In genomic region chr4:151324449-151325319, GRCh38 we compare ENCODE assay signal across 8 cellular contexts. TPM values are rescaled to one million over a fixed set of nuclear protein-coding genes. Genes with fewer than 3 reads are reported as not detected.
A peak's percentile ranks its signal among the peaks of the same experiment; 100 is the strongest.
DNase-seq lines count a peak whose midpoint lies in the region; TF ChIP-seq lines count a peak whose summit lies in the region.

No MANE protein-coding gene starts in this region.

- no peaks in the 10 kb centered on the region for H3K27me3 ChIP-seq in esophagus (ENCODE audit: control insufficient read depth in 1 of 2, insufficient read depth in 2 of 2, low read length in 2 of 2)
- H3K27me3 ChIP-seq in thymus (ENCODE audit: control insufficient read depth, insufficient read depth), result peaks cover 39% of the 10 kb centered on the region

- no peaks in the 10 kb centered on the region for H3K36me3 Mint-ChIP-seq in activated naive CD4-positive, alpha-beta T cell treated with anti-CD3 and anti-CD28 coated beads for 36 hours (ENCODE audit: low read depth)
- H3K36me3 Mint-ChIP-seq in mesothelial cell of epicardium, result peaks cover under 1% of the 10 kb centered on the region

- peaks cover 0 to 4% of the 10 kb centered on the region in 2 donors for H3K4me1 ChIP-seq in esophagus (ENCODE audit: control insufficient read depth in 2 of 2, insufficient read depth in 2 of 2, low read length in 1 of 2)
- no peaks in the 10 kb centered on the region for H3K4me1 ChIP-seq in thymus (ENCODE audit: control insufficient read depth, insufficient read depth, low read length)

- H3K4me1 Mint-ChIP-seq in activated naive CD4-positive, alpha-beta T cell treated with anti-CD3 and anti-CD28 coated beads for 36 hours (ENCODE audit: low read depth), result peaks cover 8% of the 10 kb centered on the region
- H3K4me1 Mint-ChIP-seq in mesothelial cell of epicardium, result peaks cover 37% of the 10 kb centered on the region

- no peaks in the 10 kb centered on the region for H3K9me3 Mint-ChIP-seq in activated naive CD4-positive, alpha-beta T cell treated with anti-CD3 and anti-CD28 coated beads for 36 hours
- H3K9me3 Mint-ChIP-seq in mesothelial cell of epicardium, result no peaks in the 10 kb centered on the region

- peak overlapping the region; percentile 52 for H3K4me3 Mint-ChIP-seq in activated naive CD4-positive, alpha-beta T cell treated with anti-CD3 and anti-CD28 coated beads for 36 hours
- H3K4me3 Mint-ChIP-seq in mesothelial cell of epicardium, result peak overlapping the region; percentile 66

- DNase-seq in activated naive CD4-positive, alpha-beta T cell treated with anti-CD3 and anti-CD28 coated beads for 36 hours, result peak; percentile 8
- DNase-seq in activated naive CD4-positive, alpha-beta T cell treated with anti-CD3 and anti-CD28 coated beads, Interleukin-2, amount 50 U/mL, for 16 hours, result no peak
- peak; percentile 26 to 35 for DNase-seq in SW 1271 (lab: John Stamatoyannopoulos, UW)
- DNase-seq in mesothelial cell of epicardium (ENCODE audit: low spot score in 2 of 2, unreplicated experiment in 2 of 2), result peak in 1 of 2 experiments; percentile 53
- no peak for DNase-seq in NCI-H187 treated with DMSO at 0.1 percent for 48 hours (lab: John Stamatoyannopoulos, UW)
- no peak for DNase-seq in NCI-H1105 (lab: John Stamatoyannopoulos, UW)

- TF ChIP-seq CTCF in mesothelial cell of epicardium (IDR thresholded peaks at IDR 0.05; ENCODE audit: unreplicated experiment), result no peak

- 4 to 7% methylated on average over 42 to 57 of the region's 57 CpGs for WGBS in esophagus, 2 donors
- WGBS in thymus, result 10% methylated on average over 57 of the region's 57 CpGs

- H3K4me3 ChIP-seq in esophagus (ENCODE audit: low read depth in 1 of 2, low read length in 2 of 2) (peak overlapping the region; percentile 62 to 85), thymus (ENCODE audit: low read length) (peak overlapping the region; percentile 42)

- CTCF ChIA-PET in activated naive CD4-positive, alpha-beta T cell treated with anti-CD3 and anti-CD28 coated beads for 36 hours (lab: Charles Lee), result no interaction called here

- H3K27me3 Mint-ChIP-seq in activated naive CD4-positive, alpha-beta T cell treated with anti-CD3 and anti-CD28 coated beads for 36 hours (ENCODE audit: low read depth), result peaks cover 49% of the 10 kb centered on the region
- H3K27me3 Mint-ChIP-seq in mesothelial cell of epicardium (ENCODE audit: low read depth), result no peaks in the 10 kb centered on the region

- H3K9me3 ChIP-seq in esophagus (ENCODE audit: control insufficient read depth in 2 of 2, insufficient read depth in 1 of 2, low read depth in 1 of 2, low read length in 1 of 2) (no peaks in the 10 kb centered on the region), thymus (ENCODE audit: control insufficient read depth) (no peaks in the 10 kb centered on the region)

- intact Hi-C loops in activated naive CD4-positive, alpha-beta T cell treated with anti-CD3 and anti-CD28 coated beads for 36 hours (cut with micrococcal nuclease), result no loop called here

- no peaks in the 10 kb centered on the region for H3K36me3 ChIP-seq in esophagus (ENCODE audit: control insufficient read depth in 2 of 2, insufficient read depth in 2 of 2, low read length in 1 of 2)
- no peaks in the 10 kb centered on the region for H3K36me3 ChIP-seq in thymus (ENCODE audit: control insufficient read depth, insufficient read depth)

- no peak overlapping the region for H3K27ac Mint-ChIP-seq in activated naive CD4-positive, alpha-beta T cell treated with anti-CD3 and anti-CD28 coated beads for 36 hours
- H3K27ac Mint-ChIP-seq in mesothelial cell of epicardium, result peak overlapping the region; percentile 91

- H3K27ac ChIP-seq in esophagus (ENCODE audit: low read depth in 2 of 2, low read length in 1 of 2) (peak overlapping the region; percentile 83 to 84), thymus (ENCODE audit: low read depth) (no peak overlapping the region)

RNA-seq across cellular contexts. Expression of gene SH3D19, which starts 0.7 kb away (rescaled TPM):
- not detected for total RNA-seq in activated naive CD4-positive, alpha-beta T cell treated with anti-CD3 and anti-CD28 coated beads for 36 hours
- polyA plus RNA-seq in esophagus, result 10 to 100 TPM; 19.1 to 22.8 TPM
- total RNA-seq in mesothelial cell of epicardium, result 34.7 to 41.2 TPM (median 39.3 TPM) in 3 replicates
- polyA plus RNA-seq in thymus, result 8.4 TPM

RNA-seq across cellular contexts. Expression of gene PRSS48, which starts 47.7 kb away (rescaled TPM):
- total RNA-seq in activated naive CD4-positive, alpha-beta T cell treated with anti-CD3 and anti-CD28 coated beads for 36 hours, result not detected
- polyA plus RNA-seq in esophagus (not detected), thymus (0.07 TPM)
- total RNA-seq in mesothelial cell of epicardium, result not detected in 3 replicates

Comparison
In these comparisons a context has a peak if more than half of its experiments do, and no peak if none do; other contexts are left out.
1. DNase-seq: peak in activated naive CD4-positive, alpha-beta T cell treated with anti-CD3 and anti-CD28 coated beads for 36 hours (single experiment) and SW 1271 (2 of 2); none in activated naive CD4-positive, alpha-beta T cell treated with anti-CD3 and anti-CD28 coated beads, Interleukin-2, amount 50 U/mL, for 16 hours (single experiment), NCI-H187 treated with DMSO at 0.1 percent for 48 hours (single experiment) and NCI-H1105 (single experiment).
2. RNA of gene SH3D19, which starts 0.7 kb away (total RNA-seq): 34.7 to 41.2 TPM in mesothelial cell of epicardium; not detected in activated naive CD4-positive, alpha-beta T cell treated with anti-CD3 and anti-CD28 coated beads for 36 hours; every median in the first group is over 10 times any median in the second.